9 cellular contexts compared by ENCODE assay signal in genomic region chr2:68653538-68653982, GRCh38. TPM values are rescaled to one million over a fixed set of nuclear protein-coding genes. Genes with fewer than 3 reads are reported as not detected.
DNase-seq lines count a peak whose midpoint lies in the region; ATAC-seq and TF ChIP-seq lines count a peak whose summit lies in the region.
"Had no signal": no experiment of that assay in that cellular context is flagged by ENCODE, and none has a peak within 500 bp of the region (broad histone marks: within the 10 kb centered on the region; RNA-seq: fewer than 3 reads in every experiment).

No MANE protein-coding gene starts in this region.

- H3K4me1 Mint-ChIP-seq in glutamatergic neuron (ENCODE audit: low read depth, unreplicated experiment) = no peaks in the 10 kb centered on the region

- H2AFZ ChIP-seq in DND-41 (ENCODE audit: low read depth, low read length) (peak overlapping the region; percentile 20; the same call in 1 of the 2 replicates), Loucy (ENCODE audit: low read length) (no peak overlapping the region)

- no peak overlapping the region for H3K27ac Mint-ChIP-seq in glutamatergic neuron (ENCODE audit: unreplicated experiment)

- H3K36me3 Mint-ChIP-seq in glutamatergic neuron (ENCODE audit: unreplicated experiment) = peaks cover 4% of the 10 kb centered on the region

- H3K27ac ChIP-seq in DND-41 (ENCODE audit: low read length) (peak overlapping the region; percentile 46), left lung (no peak overlapping the region)

- H3K27me3 ChIP-seq in DND-41 (ENCODE audit: insufficient read depth, low read length, poor library complexity) (no peaks in the 10 kb centered on the region), Loucy (ENCODE audit: insufficient read depth, low read length, poor library complexity, severe bottlenecking) (no peaks in the 10 kb centered on the region), left lung (peaks cover 0 to 2% of the 10 kb centered on the region in 2 donors)

- TF ChIP-seq CTCF in DND-41 (IDR thresholded peaks at IDR 0.05; ENCODE audit: borderline replicate concordance, extremely low read depth, low read length, poor library complexity, severe bottlenecking) (no peak), Loucy (conservative IDR thresholded peaks at IDR 0.05; ENCODE audit: low read length) (no peak), left lung (IDR thresholded peaks at IDR 0.05) (no peak), glutamatergic neuron (IDR thresholded peaks at IDR 0.05; ENCODE audit: partially characterized antibody, unreplicated experiment) (no peak)

- H3K9me3 ChIP-seq in DND-41 (ENCODE audit: insufficient read depth, low read length, severe bottlenecking) = no peaks in the 10 kb centered on the region
- no peaks in the 10 kb centered on the region for H3K9me3 ChIP-seq in Loucy (ENCODE audit: insufficient read depth, low read depth, low read length)
- no peaks in the 10 kb centered on the region for H3K9me3 ChIP-seq in left lung
- H3K9me3 ChIP-seq: heart left ventricle had no signal

- H3K79me2 ChIP-seq in DND-41 (ENCODE audit: insufficient read depth, low read length) (no peaks in the 10 kb centered on the region), Loucy (ENCODE audit: insufficient read depth, low read length) (no peaks in the 10 kb centered on the region)

- H3F3A ChIP-seq in Loucy (ENCODE audit: low read depth) = 0 out of 2 replicates have a peak, but pooled peaks cover 3% of the 10 kb centered on the region

- H3K4me3 ChIP-seq in DND-41 (ENCODE audit: low read depth in 1 of 2, low read length in 2 of 2) (peak overlapping the region in 1 of 2 experiments; percentile 36; a peak in 1 of 4 replicates), Loucy (ENCODE audit: low read length, poor library complexity, severe bottlenecking) (peak overlapping the region; percentile 49), left lung (no peak overlapping the region)
- H3K4me3 ChIP-seq: heart left ventricle had no signal

- peaks cover 4% of the 10 kb centered on the region for H3K9me3 Mint-ChIP-seq in glutamatergic neuron (ENCODE audit: unreplicated experiment)

- H3K9ac ChIP-seq in DND-41 (ENCODE audit: low read depth, low read length) (peak overlapping the region; percentile 4; the same call in 1 of the 2 replicates), Loucy (ENCODE audit: low read depth, low read length, poor library complexity, severe bottlenecking) (no peak overlapping the region)

- ATAC-seq in DND-41 (ENCODE audit: insufficient read depth, low read depth) = peak; percentile 92
- ATAC-seq in GM21447 (IDR thresholded peaks at IDR 0.05; ENCODE audit: unreplicated experiment) = peak; percentile 81
- ATAC-seq in left lung = peak; percentile 74
- no peak for ATAC-seq in HG03095 (IDR thresholded peaks at IDR 0.05; ENCODE audit: unreplicated experiment)

- H4K20me1 ChIP-seq in DND-41 (ENCODE audit: insufficient read depth, low read length) (no peaks in the 10 kb centered on the region), Loucy (ENCODE audit: insufficient read depth, low read length, poor library complexity, severe bottlenecking) (no peaks in the 10 kb centered on the region)

- no peaks in the 10 kb centered on the region for H3K9me2 ChIP-seq in Loucy (replicated peaks; ENCODE audit: low read depth, low read length)

- H3K27me3 Mint-ChIP-seq in glutamatergic neuron (ENCODE audit: unreplicated experiment) = peaks cover 2% of the 10 kb centered on the region

- no peak overlapping the region for H3K4me3 Mint-ChIP-seq in glutamatergic neuron (ENCODE audit: unreplicated experiment)

- no peaks in the 10 kb centered on the region for H3K36me3 ChIP-seq in DND-41 (ENCODE audit: insufficient read depth, low read length)
- H3K36me3 ChIP-seq in Loucy (ENCODE audit: insufficient read depth, low read length) = no peaks in the 10 kb centered on the region
- H3K36me3 ChIP-seq in left lung = no peaks in the 10 kb centered on the region
- H3K36me3 ChIP-seq: heart left ventricle had no signal

- H3K4me1 ChIP-seq in DND-41 (ENCODE audit: insufficient read depth, low read length) (peaks cover 32% of the 10 kb centered on the region), Loucy (ENCODE audit: insufficient read depth, low read length, poor library complexity, severe bottlenecking) (peaks cover 28% of the 10 kb centered on the region), left lung (peaks cover 0 to 13% of the 10 kb centered on the region in 2 donors)

- DNase-seq in DND-41 (peak; percentile 72), left lung (peak in 1 of 2 donors; percentile 43), glutamatergic neuron (no peak), hypothalamus (lab: John Stamatoyannopoulos, UW) (no peak)
- DNase-seq in activated T-cell treated with anti-CD3 and anti-CD28 coated beads, Interleukin-2, amount 50 U/mL, for 48 hours = peak; percentile 68 to 71
- DNase-seq: heart left ventricle had no signal

- peak overlapping the region; percentile 62 for H3K4me2 ChIP-seq in DND-41 (ENCODE audit: insufficient read depth, low read length)
- peak overlapping the region; percentile 75 for H3K4me2 ChIP-seq in Loucy (ENCODE audit: low read depth, low read length, poor library complexity, severe bottlenecking)

- intact Hi-C loops in left lung (cut with DNase I) = no loop called here

RNA-seq across cellular contexts. Expression of gene PROKR1, which starts 10.2 kb away (rescaled TPM):
- total RNA-seq in left lung (not detected), glutamatergic neuron (ENCODE audit: unreplicated experiment) (0.83 TPM)
- total RNA-seq: heart left ventricle had no signal

Comparison
In these comparisons a context has a peak if more than half of its experiments do, and no peak if none do; other contexts are left out.
1. DNase-seq: peak in DND-41 (single experiment) and activated T-cell treated with anti-CD3 and anti-CD28 coated beads, Interleukin-2, amount 50 U/mL, for 48 hours (2 of 2); none in glutamatergic neuron (single experiment) and hypothalamus (0 of 51).